Comparison of ENCODE assay signal across 8 cellular contexts in the genomic region with DNA sequence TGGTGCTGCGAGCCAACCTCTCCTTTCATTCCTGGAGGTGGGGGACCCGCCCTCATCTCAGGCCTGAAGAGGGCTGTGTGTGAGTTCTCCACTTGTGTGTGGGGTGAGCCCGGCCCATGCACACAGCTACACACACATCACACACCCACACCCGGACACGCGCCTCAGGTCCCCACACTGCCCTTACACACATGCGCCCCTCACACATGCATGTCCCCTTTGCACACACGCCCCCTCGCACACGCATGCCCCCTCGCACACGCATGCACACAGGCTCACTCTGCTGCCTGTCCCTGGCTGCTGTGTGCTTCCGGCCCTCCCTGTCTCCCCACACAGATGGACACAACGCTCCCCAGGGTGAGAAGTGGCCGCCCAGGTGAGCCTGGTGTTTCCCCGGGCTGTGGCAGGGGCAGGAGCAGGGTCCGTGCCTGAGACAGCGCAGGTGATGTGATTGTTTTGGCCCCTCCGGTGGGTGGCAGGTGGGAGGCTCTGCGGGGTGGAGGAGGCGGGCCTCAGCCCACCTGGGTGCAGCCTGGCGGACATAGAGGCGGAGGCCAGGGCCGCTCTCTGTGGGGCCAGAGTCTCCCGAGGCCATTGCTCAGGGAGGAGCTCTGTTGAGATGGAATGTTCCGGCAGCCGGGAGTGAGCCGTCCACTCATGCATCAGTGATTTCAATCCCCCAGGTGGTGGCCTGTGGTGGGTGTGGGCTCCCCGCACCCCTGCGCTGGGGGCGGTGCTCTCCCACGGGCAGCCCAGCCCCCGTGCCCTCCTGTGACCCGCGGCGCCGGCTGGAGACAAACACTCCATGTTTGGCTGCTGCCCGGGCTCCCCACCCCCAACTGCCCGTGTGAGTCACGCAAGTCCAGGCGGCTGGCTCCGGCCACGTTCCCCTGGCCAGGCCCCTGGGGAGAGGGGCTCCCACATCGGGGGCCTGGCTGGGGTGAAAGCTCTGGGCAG. TPM values are rescaled to one million over a fixed set of nuclear protein-coding genes. Genes with fewer than 3 reads are reported as not detected.
DNase-seq lines count a peak whose midpoint lies in the region; ATAC-seq and TF ChIP-seq lines count a peak whose summit lies in the region.

No MANE protein-coding gene starts in this region.

- H3K27me3 ChIP-seq in mesendoderm (ENCODE audit: insufficient read depth, low read length, poor library complexity) (no peaks in the 10 kb centered on the region), uterus (no peaks in the 10 kb centered on the region)

- H3K56ac ChIP-seq in mesendoderm (ENCODE audit: low read length): peak overlapping the region; percentile 15

- no peak overlapping the region for H4K8ac ChIP-seq in mesendoderm (ENCODE audit: low read depth, low read length)

- no peak for TF ChIP-seq CTCF in coronary artery (IDR thresholded peaks at IDR 0.05)
- no peak for TF ChIP-seq CTCF in uterus (IDR thresholded peaks at IDR 0.05)

- no peak overlapping the region for H3K4ac ChIP-seq in mesendoderm (ENCODE audit: low read depth, low read length)

- peak overlapping the region; percentile 63 for H3K4me3 ChIP-seq in coronary artery
- no peak overlapping the region for H3K4me3 ChIP-seq in mesendoderm (ENCODE audit: low read length)
- H3K4me3 ChIP-seq in uterus: peak overlapping the region in 1 of 2 donors; percentile 20

- H3K4me2 ChIP-seq in mesendoderm (ENCODE audit: low read length): no peak overlapping the region

- no peaks in the 10 kb centered on the region for H3K36me3 ChIP-seq in mesendoderm (ENCODE audit: control insufficient read depth, insufficient read depth, low read length)
- H3K36me3 ChIP-seq in uterus: no peaks in the 10 kb centered on the region

- H3K9ac ChIP-seq in mesendoderm (ENCODE audit: low read length): no peak overlapping the region

- H3K23ac ChIP-seq in mesendoderm (ENCODE audit: low read length): no peak overlapping the region

- WGBS in mesendoderm (ENCODE audit: extremely low coverage, insufficient coverage, low lambda C conversion rate): no CpG with 5 or more reads among the region's 44 CpGs

- no peak overlapping the region for H3K18ac ChIP-seq in mesendoderm (ENCODE audit: low read length)

- H3K79me1 ChIP-seq in mesendoderm (ENCODE audit: low read length): no peaks in the 10 kb centered on the region

- no peaks in the 10 kb centered on the region for H3K79me2 ChIP-seq in mesendoderm (ENCODE audit: control insufficient read depth, insufficient read depth, low read length)

- H2BK120ac ChIP-seq in mesendoderm (ENCODE audit: low read depth, low read length): no peak overlapping the region

- DNase-seq in NCI-H146 (lab: John Stamatoyannopoulos, UW): peak; percentile 40
- no peak for DNase-seq in NCI-H146 treated with DMSO at 0.1 percent for 48 hours (lab: John Stamatoyannopoulos, UW; ENCODE audit: unreplicated experiment)
- peak; percentile 95 for DNase-seq in coronary artery (ENCODE audit: low spot score)
- no peak for DNase-seq in mesendoderm
- DNase-seq in uterus: peak; percentile 87 to 91
- DNase-seq in NCI-H774 (lab: John Stamatoyannopoulos, UW): no peak

- no peak overlapping the region for H2BK15ac ChIP-seq in mesendoderm (replicated peaks; ENCODE audit: low read depth)

- H3K9me3 ChIP-seq in uterus: no peaks in the 10 kb centered on the region

- no peaks in the 10 kb centered on the region for H3K4me1 ChIP-seq in mesendoderm (ENCODE audit: control insufficient read depth, low read depth, low read length)
- peaks cover 0 to 31% of the 10 kb centered on the region in 2 donors for H3K4me1 ChIP-seq in uterus

- no peak overlapping the region for H2AK5ac ChIP-seq in mesendoderm (ENCODE audit: low read length)

- no peak for ATAC-seq in activated CD4-positive, CD25-positive, alpha-beta regulatory T cell treated with anti-CD3 and anti-CD28 coated beads, Interleukin-2, amount 50 U/mL, for 24 hours
- no peak for ATAC-seq in HG02588 (IDR thresholded peaks at IDR 0.05; ENCODE audit: unreplicated experiment)

- peak overlapping the region; percentile 96 to 98 for H3K27ac ChIP-seq in coronary artery
- H3K27ac ChIP-seq in mesendoderm (ENCODE audit: low read depth, low read length): no peak overlapping the region
- H3K27ac ChIP-seq in uterus: peak overlapping the region; percentile 86 to 87

- H2BK5ac ChIP-seq in mesendoderm (ENCODE audit: low read length): no peak overlapping the region

- no peak overlapping the region for H4K5ac ChIP-seq in mesendoderm (ENCODE audit: low read length)

- intact Hi-C loops in uterus (cut with DNase I; ENCODE audit: low total_unique reads): no loop called here

- TF ChIP-seq POLR2A in uterus (IDR thresholded peaks at IDR 0.05): peak in 1 of 2 donors; percentile 32

RNA-seq across cellular contexts. Expression of a gene that starts 29.1 kb away (rescaled TPM):
- polyA plus RNA-seq in mesendoderm (2013, experiment 1 of 2): 5.3 TPM
- polyA plus RNA-seq in mesendoderm (2013, experiment 2 of 2): 4.9 TPM
- 10 to 100 TPM in 3 of 4 donors, 1 to 10 TPM in 1; 6.8 to 94.5 (median 27.6) TPM for total RNA-seq in uterus

RNA-seq across cellular contexts. Expression of a gene that starts 43.1 kb away (rescaled TPM):
- not detected for polyA plus RNA-seq in mesendoderm (2013, experiment 1 of 2)
- not detected for polyA plus RNA-seq in mesendoderm (2013, experiment 2 of 2)
- 1 to 10 TPM in 1 of 4 donors, not detected in 3; 1.5 TPM for total RNA-seq in uterus

RNA-seq across cellular contexts. Expression of a gene that starts 48.0 kb away (rescaled TPM):
- not detected for polyA plus RNA-seq in mesendoderm (2013, experiment 1 of 2)
- not detected for polyA plus RNA-seq in mesendoderm (2013, experiment 2 of 2)
- 100 to 1,000 TPM in 1 of 4 donors, 10 to 100 TPM in 2, 1 to 10 TPM in 1; 4.1 to 108 (median 29.0) TPM for total RNA-seq in uterus

RNA-seq across cellular contexts. Expression of a gene that starts 58.5 kb away (rescaled TPM):
- polyA plus RNA-seq in mesendoderm (2013, experiment 1 of 2): not detected
- not detected for polyA plus RNA-seq in mesendoderm (2013, experiment 2 of 2)
- total RNA-seq in uterus: 10 to 100 TPM in 3 of 4 donors, 1 to 10 TPM in 1; 3.9 to 96.2 (median 14.2) TPM

Comparison
In these comparisons a context has a peak if more than half of its experiments do, and no peak if none do; other contexts are left out.
1. DNase-seq: peak in NCI-H146 (single experiment), coronary artery (single experiment) and uterus (2 of 2); none in NCI-H146 treated with DMSO at 0.1 percent for 48 hours (single experiment), mesendoderm (single experiment) and NCI-H774 (single experiment).